Comparison of ENCODE assay signal across 15 cellular contexts in genomic region chr19:54411033-54411432, GRCh38. TPM values are rescaled to one million over a fixed set of nuclear protein-coding genes. Genes with fewer than 3 reads are reported as not detected.
DNase-seq lines count a peak whose midpoint lies in the region; ATAC-seq, FAIRE-seq and TF ChIP-seq lines count a peak whose summit lies in the region.
"Had no signal": no experiment of that assay in that cellular context is flagged by ENCODE, and none has a peak within 500 bp of the region (broad histone marks: within the 10 kb centered on the region; RNA-seq: fewer than 3 reads in every experiment).

No MANE protein-coding gene starts in this region.

- H3K4me1 ChIP-seq in HEK293 (ENCODE audit: control insufficient read depth, insufficient read depth, low read length) (no peaks in the 10 kb centered on the region; the same call in 1 of the 2 replicates), astrocyte (ENCODE audit: insufficient read depth, low read length) (no peaks in the 10 kb centered on the region), Peyer's patch (no peaks in the 10 kb centered on the region)

- H3K9me3 Mint-ChIP-seq in astrocyte (ENCODE audit: unreplicated experiment) (no peaks in the 10 kb centered on the region), memory B cell (peaks cover 13% of the 10 kb centered on the region)

- H3K27me3 Mint-ChIP-seq in astrocyte (ENCODE audit: low read depth, unreplicated experiment): peaks cover 33% of the 10 kb centered on the region
- peaks cover 22% of the 10 kb centered on the region for H3K27me3 Mint-ChIP-seq in memory B cell

- no peaks in the 10 kb centered on the region for H4K20me1 ChIP-seq in astrocyte (ENCODE audit: insufficient read depth, low read length)

- H3K27ac ChIP-seq in HEK293 (ENCODE audit: extremely low read depth, low read depth, low read length) (no peak overlapping the region), astrocyte (ENCODE audit: low read depth, low read length) (no peak overlapping the region), Peyer's patch (no peak overlapping the region)
- H3K27ac ChIP-seq: C4-2B had no signal

- H3K4me2 ChIP-seq in astrocyte (ENCODE audit: low read length): no peak overlapping the region
- H3K4me2 ChIP-seq: GM23338 had no signal

- H3K4me1 Mint-ChIP-seq in astrocyte (ENCODE audit: low read depth, unreplicated experiment) (no peaks in the 10 kb centered on the region), memory B cell (peaks cover 8% of the 10 kb centered on the region)

- CTCF ChIA-PET in HEK293 (lab: Yijun Ruan, JAX): interaction anchor here (0.6 to 2.0 kb wide), 3 partner anchors 20 to 470 kb away, joined by 3 to 7 read pairs (median 3); no protein-coding TSS in a partner anchor

- no peak for FAIRE-seq in astrocyte (lab: Jason Lieb, UNC)
- FAIRE-seq: A204.1 had no signal

- TF ChIP-seq POLR2A in Peyer's patch (IDR thresholded peaks at IDR 0.05): no peak

- H3K4me3 ChIP-seq in HEK293 (ENCODE audit: low read depth, low read length) (no peak overlapping the region), astrocyte (ENCODE audit: insufficient read depth, low read depth, low read length) (no peak overlapping the region), Peyer's patch (no peak overlapping the region)
- H3K4me3 ChIP-seq: GM23338 had no signal

- peaks cover 7% of the 10 kb centered on the region for H3K27me3 ChIP-seq in astrocyte (ENCODE audit: insufficient read depth, low read length)
- H3K27me3 ChIP-seq in Peyer's patch: peaks cover 0 to 19% of the 10 kb centered on the region in 2 donors

- no peaks in the 10 kb centered on the region for H3K36me3 Mint-ChIP-seq in astrocyte (ENCODE audit: low read depth, unreplicated experiment)
- H3K36me3 Mint-ChIP-seq in memory B cell: peaks cover 6% of the 10 kb centered on the region
- H3K36me3 Mint-ChIP-seq: CD4-positive, alpha-beta memory T cell had no signal

- no peak for ATAC-seq in memory B cell (ENCODE audit: low read depth)
- ATAC-seq: GM23338 had no signal

- no peaks in the 10 kb centered on the region for H3K79me2 ChIP-seq in astrocyte (ENCODE audit: insufficient read depth, low read length)

- H3K27ac Mint-ChIP-seq in astrocyte (ENCODE audit: unreplicated experiment): peak overlapping the region; percentile 70
- H3K27ac Mint-ChIP-seq in memory B cell: peak overlapping the region; percentile 6
- H3K27ac Mint-ChIP-seq: GM23338, H9 had no signal

- DNase-seq in astrocyte (ENCODE audit: low read depth): no peak
- no peak for DNase-seq in memory B cell (ENCODE audit: low spot score in 2 of 2)
- DNase-seq in Peyer's patch: no peak
- DNase-seq in KBM-7: no peak
- no peak for DNase-seq in cerebellum (ENCODE audit: low spot score)
- DNase-seq: ACHN; CD4-positive, alpha-beta memory T cell; DMS79 treated with DMSO at 0.1 percent for 48 hours; GF-D8; H9 had no signal

- H3K9me3 ChIP-seq in HEK293 (ENCODE audit: control insufficient read depth, insufficient read depth, low read depth, low read length) (0 out of 2 replicates have a peak, but pooled peaks cover 2% of the 10 kb centered on the region), astrocyte (ENCODE audit: insufficient read depth, low read depth, low read length) (peaks cover 6% of the 10 kb centered on the region), Peyer's patch (no peaks in the 10 kb centered on the region)

- no peak for TF ChIP-seq CTCF in HEK293 (tag by site-specific recombination; IDR thresholded peaks at IDR 0.05)
- no peak for TF ChIP-seq CTCF in astrocyte (IDR thresholded peaks at IDR 0.05; ENCODE audit: insufficient read depth, low read depth, low read length)
- TF ChIP-seq CTCF in Peyer's patch (IDR thresholded peaks at IDR 0.05): no peak

- H3K9ac ChIP-seq in astrocyte (ENCODE audit: low read length): no peak overlapping the region

- no peak overlapping the region for H3K4me3 Mint-ChIP-seq in astrocyte (ENCODE audit: unreplicated experiment)
- no peak overlapping the region for H3K4me3 Mint-ChIP-seq in memory B cell
- H3K4me3 Mint-ChIP-seq: CD4-positive, alpha-beta memory T cell; GM23338; H9 had no signal

- in situ Hi-C loops in KBM-7 (cut with MboI; ENCODE audit: low pct_unique_long_range_greater_than_20kb, low sequenced_read_pairs): no loop called here

- POLR2A ChIA-PET in HEK293 (lab: Yijun Ruan, JAX): no interaction called here

- no peaks in the 10 kb centered on the region for H3K36me3 ChIP-seq in HEK293 (ENCODE audit: control insufficient read depth in 2 of 2, insufficient read depth in 1 of 2, low read length in 2 of 2)
- no peaks in the 10 kb centered on the region for H3K36me3 ChIP-seq in astrocyte (ENCODE audit: insufficient read depth, low read length)
- H3K36me3 ChIP-seq in Peyer's patch: no peaks in the 10 kb centered on the region

- H2AFZ ChIP-seq in astrocyte (ENCODE audit: low read depth, low read length): no peak overlapping the region
- H2AFZ ChIP-seq: GM23338 had no signal

TF ChIP-seq in HEK293, 187 proteins besides CTCF, POLR2A, EP300 and RAD21 (continues in another document):
- TF ChIP-seq ZNF692 (tag by site-specific recombination; IDR thresholded peaks at IDR 0.05): no peak
- TF ChIP-seq ZNF596 (tag by site-specific recombination; IDR thresholded peaks at IDR 0.05): peak; percentile 99
- TF ChIP-seq, protein P1, sequence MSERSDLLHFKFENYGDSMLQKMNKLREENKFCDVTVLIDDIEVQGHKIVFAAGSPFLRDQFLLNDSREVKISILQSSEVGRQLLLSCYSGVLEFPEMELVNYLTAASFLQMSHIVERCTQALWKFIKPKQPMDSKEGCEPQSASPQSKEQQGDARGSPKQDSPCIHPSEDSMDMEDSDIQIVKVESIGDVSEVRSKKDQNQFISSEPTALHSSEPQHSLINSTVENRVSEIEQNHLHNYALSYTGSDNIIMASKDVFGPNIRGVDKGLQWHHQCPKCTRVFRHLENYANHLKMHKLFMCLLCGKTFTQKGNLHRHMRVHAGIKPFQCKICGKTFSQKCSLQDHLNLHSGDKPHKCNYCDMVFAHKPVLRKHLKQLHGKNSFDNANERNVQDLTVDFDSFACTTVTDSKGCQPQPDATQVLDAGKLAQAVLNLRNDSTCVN (tag by site-specific recombination; optimal IDR thresholded peaks at IDR 0.05): no peak
- 0 out of 2 replicates have a peak, but pooled peaks have one; percentile 4 for TF ChIP-seq ZBTB17 (tag by site-specific recombination; IDR thresholded peaks at IDR 0.05)
- TF ChIP-seq ZBTB20 (tag by site-specific recombination; IDR thresholded peaks at IDR 0.05): no peak
- TF ChIP-seq ZNF133 (tag by site-specific recombination; IDR thresholded peaks at IDR 0.05): no peak

RNA-seq across cellular contexts. Expression of gene TTYH1, which starts 4.2 kb away (rescaled TPM):
- total RNA-seq in astrocyte (8.4 and 12.6 TPM in 2 replicates), Peyer's patch (under 1 TPM in 1 of 4 donors, not detected in 3; 0.35 TPM), cerebellum (119 TPM)
- total RNA-seq: CD4-positive, alpha-beta memory T cell; HT-29 had no signal

RNA-seq across cellular contexts. Expression of gene LENG8, which starts 38.0 kb away (rescaled TPM):
- total RNA-seq in astrocyte (193 and 201 TPM in 2 replicates), Peyer's patch (100 to 1,000 TPM; 154 to 481 (median 360) TPM), cerebellum (49.7 TPM)

RNA-seq across cellular contexts. Expression of gene LAIR1, which starts 46.3 kb away (rescaled TPM):
- total RNA-seq in astrocyte (not detected in 2 replicates), Peyer's patch (10 to 100 TPM in 2 of 4 donors, 1 to 10 TPM in 2; 2.6 to 51.2 (median 10.0) TPM), cerebellum (2.1 TPM)
- total RNA-seq: H9, HT-29 had no signal

RNA-seq across cellular contexts. Expression of gene LENG9, which starts 52.5 kb away (rescaled TPM):
- total RNA-seq in astrocyte (3.7 and 3.8 TPM in 2 replicates), Peyer's patch (10 to 100 TPM; 11.0 to 18.9 (median 15.8) TPM), cerebellum (1.3 TPM)
